8 cellular contexts compared by ENCODE assay signal in genomic region chr4:89110986-89111832, GRCh38. TPM values are rescaled to one million over a fixed set of nuclear protein-coding genes. Genes with fewer than 3 reads are reported as not detected.
DNase-seq lines count a peak whose midpoint lies in the region; ATAC-seq and TF ChIP-seq lines count a peak whose summit lies in the region.

TIGD2 (plus strand) TSS chr4:89111533; CDS start chr4:89112975, 1,442 bp downstream.

- intact Hi-C loops in PC-9 (cut with micrococcal nuclease; ENCODE audit: unreplicated experiment), result loop anchor here (5.0 to 10.0 kb wide), 3 partner anchors 89 to 586 kb away; partner anchors contain the start of gene PYURF

- H3K36me3 ChIP-seq in DND-41 (ENCODE audit: insufficient read depth, low read length) (no peaks in the 10 kb centered on the region), PC-9 (ENCODE audit: low read depth) (peaks cover 11% of the 10 kb centered on the region; the same call in 1 of the 2 replicates)

- H3K27ac Mint-ChIP-seq in naive thymus-derived CD8-positive, alpha-beta T cell, result peak within 1 kb of the TSS; percentile 84 to 95 (median 90)

- in situ Hi-C loops in KBM-7 (cut with MboI; ENCODE audit: low pct_unique_long_range_greater_than_20kb, low sequenced_read_pairs), result no loop called here

- BruUV-seq in PC-9 (replicated peaks; lab: Mats Ljungman, UMichigan), result no TSS peak

- H3K9me3 ChIP-seq in DND-41 (ENCODE audit: insufficient read depth, low read length, severe bottlenecking), result peaks cover 10% of the 10 kb centered on the region
- peaks cover 18% of the 10 kb centered on the region; the same call in 1 of the 2 replicates for H3K9me3 ChIP-seq in PC-9 (ENCODE audit: insufficient read depth, low read depth)

- POLR2A ChIA-PET in PC-9 (lab: Charles Lee; ENCODE audit: unreplicated experiment), result interaction anchor here (0.6 to 0.7 kb wide), 2 partner anchors 12 to 488 kb away, joined by 3 to 4 read pairs; no protein-coding TSS in a partner anchor
- POLR2A ChIA-PET in naive thymus-derived CD8-positive, alpha-beta T cell (lab: Charles Lee), result interaction anchor here (0.9 kb wide), 1 partner anchor 12 kb away, joined by 7 read pairs; no protein-coding TSS in a partner anchor

- H3K4me2 ChIP-seq in DND-41 (ENCODE audit: insufficient read depth, low read length) (peak within 1 kb of the TSS; percentile 94), PC-9 (peak within 1 kb of the TSS; percentile 88)

- TF ChIP-seq CTCF in DND-41 (IDR thresholded peaks at IDR 0.05; ENCODE audit: borderline replicate concordance, extremely low read depth, low read length, poor library complexity, severe bottlenecking) (peak; percentile 65), PC-9 (conservative IDR thresholded peaks at IDR 0.05) (peak; percentile 70)

- H3K9me3 Mint-ChIP-seq in naive thymus-derived CD8-positive, alpha-beta T cell, result peaks cover 0 to 45% (median 16%) of the 10 kb centered on the region in 9 donors

- peaks cover 0 to 6% (median 0%) of the 10 kb centered on the region in 5 donors for H3K27me3 Mint-ChIP-seq in naive thymus-derived CD8-positive, alpha-beta T cell

- peaks cover 14 to 26% (median 21%) of the 10 kb centered on the region in 4 donors for H3K4me1 Mint-ChIP-seq in naive thymus-derived CD8-positive, alpha-beta T cell

- H2AFZ ChIP-seq in DND-41 (ENCODE audit: low read depth, low read length), result peak within 1 kb of the TSS; percentile 88
- H2AFZ ChIP-seq in PC-9, result peak within 1 kb of the TSS; percentile 88

- H3K79me2 ChIP-seq in DND-41 (ENCODE audit: insufficient read depth, low read length), result 0 out of 2 replicates have a peak, but pooled peaks cover 4% of the 10 kb centered on the region
- H3K79me2 ChIP-seq in PC-9 (ENCODE audit: low read depth), result peaks cover 18% of the 10 kb centered on the region; the same call in 1 of the 2 replicates

- H3K4me1 ChIP-seq in DND-41 (ENCODE audit: insufficient read depth, low read length) (peaks cover 21% of the 10 kb centered on the region), PC-9 (replicated peaks; ENCODE audit: insufficient read depth) (peaks cover 9% of the 10 kb centered on the region)

- peak within 1 kb of the TSS; percentile 83 to 93 (median 92) for H3K4me3 Mint-ChIP-seq in naive thymus-derived CD8-positive, alpha-beta T cell

- peaks cover 0 to 27% (median 21%) of the 10 kb centered on the region in 3 donors for H3K36me3 Mint-ChIP-seq in naive thymus-derived CD8-positive, alpha-beta T cell

- no peaks in the 10 kb centered on the region for H4K20me1 ChIP-seq in DND-41 (ENCODE audit: insufficient read depth, low read length)
- H4K20me1 ChIP-seq in PC-9 (ENCODE audit: insufficient read depth), result no peaks in the 10 kb centered on the region

- CTCF ChIA-PET in PC-9 (lab: Charles Lee), result no interaction called here

- peak within 1 kb of the TSS; percentile 75 for H3K9ac ChIP-seq in DND-41 (ENCODE audit: low read depth, low read length)

- peak; percentile 86 for DNase-seq in DND-41
- peak; percentile 91 for DNase-seq in KBM-7
- peak; percentile 60 to 75 for DNase-seq in PC-9
- peak; percentile 84 for DNase-seq in activated T-helper 1 cell treated with Interleukin-2 at 50 U/mL for 16 hours (ENCODE audit: low read depth)
- DNase-seq in fibroblast of gingiva (ENCODE audit: low read depth), result peak; percentile 87
- DNase-seq in naive thymus-derived CD8-positive, alpha-beta T cell, result peak; percentile 76 to 95 (median 87)
- DNase-seq in stimulated activated naive CD4-positive, alpha-beta T cell (lab: John Stamatoyannopoulos, UW), result peak; percentile 79 to 95 (median 86)

- H3K4me3 ChIP-seq in DND-41 (ENCODE audit: low read depth in 1 of 2, low read length in 2 of 2) (peak within 1 kb of the TSS; percentile 69 to 71), PC-9 (peak within 1 kb of the TSS; percentile 73)

- H3K27me3 ChIP-seq in DND-41 (ENCODE audit: insufficient read depth, low read length, poor library complexity) (no peaks in the 10 kb centered on the region), PC-9 (ENCODE audit: insufficient read depth, low read depth) (no peaks in the 10 kb centered on the region)

- H3K27ac ChIP-seq in DND-41 (ENCODE audit: low read length), result peak within 1 kb of the TSS; percentile 83
- H3K27ac ChIP-seq in PC-9, result peak within 1 kb of the TSS; percentile 59

- peaks cover 7% of the 10 kb centered on the region for H3F3A ChIP-seq in PC-9 (ENCODE audit: insufficient read depth, low read depth)

- peak; percentile 88 for ATAC-seq in DND-41 (ENCODE audit: insufficient read depth, low read depth)
- ATAC-seq in GM21723 (IDR thresholded peaks at IDR 0.05; ENCODE audit: unreplicated experiment), result peak; percentile 93
- ATAC-seq in naive thymus-derived CD8-positive, alpha-beta T cell, result peak; percentile 87 to 90

- no peaks in the 10 kb centered on the region for H3K9me2 ChIP-seq in PC-9 (ENCODE audit: insufficient read depth)

RNA-seq across cellular contexts. Expression of gene TIGD2, which starts in this region (rescaled TPM):
- 10.9 and 11.5 TPM in 2 replicates for total RNA-seq in PC-9 (2021)
- 1 to 10 TPM; 7.4 to 8.4 TPM for total RNA-seq in naive thymus-derived CD8-positive, alpha-beta T cell
- 1 to 10 TPM; 3.2 to 4.2 (median 3.3) TPM for polyA plus RNA-seq in naive thymus-derived CD8-positive, alpha-beta T cell

Comparison
In these comparisons a context has a peak if more than half of its experiments do, and no peak if none do; other contexts are left out.
1. Peak in every context shown above with its lines: DNase-seq, ATAC-seq, H3K4me3 ChIP-seq and H3K27ac ChIP-seq.